ENCODE assay signal across 8 cellular contexts in the genomic region with DNA sequence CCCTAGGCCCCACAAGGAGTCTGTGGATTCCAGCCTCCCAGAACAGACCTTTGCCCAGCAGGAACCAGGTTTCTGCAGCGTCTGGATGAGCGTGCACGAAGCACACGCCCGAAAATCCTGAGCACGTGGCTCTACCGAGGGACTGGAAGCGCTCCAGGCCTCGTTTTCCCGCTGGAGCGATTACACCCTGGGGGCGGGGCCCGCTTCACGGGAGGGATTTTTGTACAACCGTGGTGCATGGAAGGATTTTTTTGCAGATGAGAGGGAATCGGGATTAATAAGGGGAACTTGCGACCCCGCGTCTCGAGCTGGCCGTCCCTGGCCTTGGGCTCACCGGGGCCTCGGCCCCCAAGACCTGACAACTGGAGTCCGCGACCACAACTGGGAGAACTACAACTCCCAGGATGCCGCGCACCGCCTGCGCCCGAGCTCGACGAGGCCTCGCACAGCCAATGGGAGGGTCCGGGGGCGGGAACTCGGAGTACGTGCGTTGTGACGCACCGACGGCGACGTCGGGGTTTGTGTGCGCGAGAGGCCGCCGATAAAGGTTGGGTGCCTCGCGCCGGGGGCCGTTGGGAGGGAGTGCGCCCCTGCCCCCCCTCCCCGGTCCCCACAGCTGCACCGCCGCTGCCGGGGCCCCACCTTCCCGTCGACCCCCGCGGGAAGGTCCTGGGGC. TPM values are rescaled to one million over a fixed set of nuclear protein-coding genes. Genes with fewer than 3 reads are reported as not detected.
DNase-seq lines count a peak whose midpoint lies in the region; ATAC-seq and TF ChIP-seq lines count a peak whose summit lies in the region.

ZNF628 (plus strand) TSS at position 518 of the 676 bp plus-strand sequence. CDS start 3,294 bp downstream, outside the sequence.

- no peaks in the 10 kb centered on the region for H3K27me3 ChIP-seq in dorsolateral prefrontal cortex

- TF ChIP-seq POLR2A in lower leg skin (IDR thresholded peaks at IDR 0.05), result no peak

- H3K4me3 ChIP-seq in dorsolateral prefrontal cortex (peak within 1 kb of the TSS; percentile 49 to 92 (median 70)), lower leg skin (ENCODE audit: low read depth, poor library complexity, severe bottlenecking) (peak within 1 kb of the TSS; percentile 39)

- intact Hi-C loops in dorsolateral prefrontal cortex (cut with DNase I), result loop anchor here in 1 of 2 donors (2.0 kb wide), 1 partner anchor 123 kb away; the partner anchor contains the start of gene FIZ1
- intact Hi-C loops in lower leg skin (cut with DNase I; ENCODE audit: low total_unique reads), result no loop called here

- ATAC-seq in GM19397 (IDR thresholded peaks at IDR 0.05; ENCODE audit: unreplicated experiment) (peak; percentile 93), HG03565 (IDR thresholded peaks at IDR 0.05; ENCODE audit: unreplicated experiment) (peak; percentile 85)

- 0 to 1% methylated on average over 6 to 52 of the region's 61 CpGs for WGBS in lower leg skin, 2 donors

- peak within 1 kb of the TSS; percentile 90 for H3K27ac ChIP-seq in C4-2B
- H3K27ac ChIP-seq in dorsolateral prefrontal cortex, result peak within 1 kb of the TSS; percentile 86 to 99 (median 96)

- TF ChIP-seq CTCF in C4-2B (conservative IDR thresholded peaks at IDR 0.05), result no peak
- TF ChIP-seq CTCF in dorsolateral prefrontal cortex (IDR thresholded peaks at IDR 0.05 in 54 of 56, conservative IDR thresholded peaks at IDR 0.05 in 2 of 56; ENCODE audit: low read depth in 1 of 56, partially characterized antibody in 56 of 56), result peak in 4 of 56 donors; percentile 11 to 24 (median 14)
- TF ChIP-seq CTCF in lower leg skin (IDR thresholded peaks at IDR 0.05), result no peak

- DNase-seq in NCI-H748 treated with DMSO at 0.1 percent for 48 hours (lab: John Stamatoyannopoulos, UW) (peak; percentile 94), dorsolateral prefrontal cortex (peak; percentile 99 to 100 (median 99)), lower leg skin (ENCODE audit: low spot score in 2 of 2) (peak; percentile 98 to 100)
- peak; percentile 99 for DNase-seq in activated CD4-positive, alpha-beta T cell treated with anti-CD3 and anti-CD28 coated beads, Interleukin-2, amount 50 U/mL, for 48 hours
- peak; percentile 96 to 98 for DNase-seq in stimulated activated CD4-positive, alpha-beta T cell treated with anti-CD3 and anti-CD28 coated beads, Interleukin-4, amount 100 ng/mL, for 4 hours

RNA-seq across cellular contexts. Expression of gene ZNF628, which starts in this region (rescaled TPM):
- total RNA-seq in dorsolateral prefrontal cortex (10 to 100 TPM in 8 of 120 experiments, 1 to 10 TPM in 112; 3.1 to 14.2 (median 6.2) TPM), lower leg skin (10 to 100 TPM in 3 of 4 donors, 1 to 10 TPM in 1; 5.4 to 17.9 (median 12.2) TPM)

Comparison
In these comparisons a context has a peak if more than half of its experiments do, and no peak if none do; other contexts are left out.
1. Peak in every context shown above with its lines: DNase-seq, ATAC-seq, H3K4me3 ChIP-seq and H3K27ac ChIP-seq.